16 cellular contexts compared by ENCODE assay signal in genomic region chr22:38230916-38231315, GRCh38. TPM values are rescaled to one million over a fixed set of nuclear protein-coding genes. Genes with fewer than 3 reads are reported as not detected.
DNase-seq lines count a peak whose midpoint lies in the region; ATAC-seq lines count a peak whose summit lies in the region.
"Had no signal": no experiment of that assay in that cellular context is flagged by ENCODE, and none has a peak within 500 bp of the region (broad histone marks: within the 10 kb centered on the region; RNA-seq: fewer than 3 reads in every experiment).

No MANE protein-coding gene starts in this region.

- no peaks in the 10 kb centered on the region for H3K9me3 Mint-ChIP-seq in CD4-positive, alpha-beta memory T cell
- H3K9me3 Mint-ChIP-seq in immature natural killer cell: no peaks in the 10 kb centered on the region
- no peaks in the 10 kb centered on the region for H3K9me3 Mint-ChIP-seq in stimulated activated effector memory CD8-positive, alpha-beta T cell treated with anti-CD3 and anti-CD28 coated beads, Interleukin-12 subunit alpha, Interleukin-12 subunit beta, amount 100 ng/mL, for 72 hours
- H3K9me3 Mint-ChIP-seq: T-helper 2 cell treated with Interferon-gamma antibody and Interleukin-4, amounts not matched to agents 5 μg/mL and 100 μg/mL, for 36 hours had no signal

- no CpG with 5 or more reads among the region's 9 CpGs for WGBS in mesendoderm (ENCODE audit: extremely low coverage, insufficient coverage, low lambda C conversion rate)

- no peak overlapping the region for H3K9ac ChIP-seq in mesendoderm (ENCODE audit: low read length)

- CTCF ChIA-PET in CD4-positive, alpha-beta memory T cell (lab: Charles Lee; ENCODE audit: partially characterized antibody): interaction anchor here (0.8 to 4.1 kb wide), 5 partner anchors 94 to 182 kb away, joined by 3 to 23 read pairs (median 5); partner anchors contain the start of gene PICK1

- H2BK15ac ChIP-seq in mesendoderm (replicated peaks; ENCODE audit: low read depth): no peak overlapping the region

- H4K8ac ChIP-seq in mesendoderm (ENCODE audit: low read depth, low read length): no peak overlapping the region

- H3K4ac ChIP-seq in mesendoderm (ENCODE audit: low read depth, low read length): no peak overlapping the region

- H3K23ac ChIP-seq in mesendoderm (ENCODE audit: low read length): no peak overlapping the region

- H3K9me3 ChIP-seq in CD4-positive, alpha-beta memory T cell (ENCODE audit: control insufficient read depth in 1 of 2, low read length in 2 of 2): no peaks in the 10 kb centered on the region
- no peaks in the 10 kb centered on the region for H3K9me3 ChIP-seq in T-helper 17 cell (ENCODE audit: control insufficient read depth, low read length, poor library complexity, severe bottlenecking)
- H3K9me3 ChIP-seq: BE2C had no signal

- no peak for ATAC-seq in T-helper 17 cell
- ATAC-seq in stimulated activated effector memory CD8-positive, alpha-beta T cell treated with anti-CD3 and anti-CD28 coated beads, Interleukin-12 subunit alpha, Interleukin-12 subunit beta, amount 100 ng/mL, for 72 hours: no peak

- no peak overlapping the region for H2BK5ac ChIP-seq in mesendoderm (ENCODE audit: low read length)

- H3K27ac Mint-ChIP-seq in CD4-positive, alpha-beta memory T cell: peak overlapping the region in 6 of 7 donors; percentile 17 to 83 (median 70)
- H3K27ac Mint-ChIP-seq in T-helper 17 cell (peak overlapping the region; percentile 47), immature natural killer cell (peak overlapping the region; percentile 84 to 96 (median 94))
- peak overlapping the region; percentile 90 for H3K27ac Mint-ChIP-seq in stimulated activated effector memory CD8-positive, alpha-beta T cell treated with anti-CD3 and anti-CD28 coated beads, Interleukin-12 subunit alpha, Interleukin-12 subunit beta, amount 100 ng/mL, for 72 hours
- H3K27ac Mint-ChIP-seq: activated CD4-positive, alpha-beta T cell treated with anti-CD3 and anti-CD28 coated beads for 36 hours; T-helper 2 cell treated with Interferon-gamma antibody and Interleukin-4, amounts not matched to agents 5 μg/mL and 100 μg/mL, for 36 hours had no signal

- no peak overlapping the region for H3K4me3 ChIP-seq in CD4-positive, alpha-beta memory T cell (ENCODE audit: low read length in 2 of 2)
- no peak overlapping the region for H3K4me3 ChIP-seq in mesendoderm (ENCODE audit: low read length)

- no peak overlapping the region for H3K18ac ChIP-seq in mesendoderm (ENCODE audit: low read length)

- H3K36me3 Mint-ChIP-seq in CD4-positive, alpha-beta memory T cell: peaks cover 28 to 64% of the 10 kb centered on the region in 2 donors
- H3K36me3 Mint-ChIP-seq in T-helper 17 cell (ENCODE audit: low read depth) (no peaks in the 10 kb centered on the region), immature natural killer cell (peaks cover 4 to 19% (median 14%) of the 10 kb centered on the region in 3 donors)
- peaks cover 22% of the 10 kb centered on the region for H3K36me3 Mint-ChIP-seq in stimulated activated effector memory CD8-positive, alpha-beta T cell treated with anti-CD3 and anti-CD28 coated beads, Interleukin-12 subunit alpha, Interleukin-12 subunit beta, amount 100 ng/mL, for 72 hours

- no peak overlapping the region for H4K5ac ChIP-seq in mesendoderm (ENCODE audit: low read length)

- H3K27me3 ChIP-seq in CD4-positive, alpha-beta memory T cell (ENCODE audit: insufficient read depth, low read length): no peaks in the 10 kb centered on the region
- no peaks in the 10 kb centered on the region for H3K27me3 ChIP-seq in mesendoderm (ENCODE audit: insufficient read depth, low read length, poor library complexity)
- H3K27me3 ChIP-seq: BE2C had no signal

- no peak overlapping the region for H3K27ac ChIP-seq in CD4-positive, alpha-beta memory T cell (ENCODE audit: low read depth, low read length)
- H3K27ac ChIP-seq in mesendoderm (ENCODE audit: low read depth, low read length): no peak overlapping the region

- H3K4me2 ChIP-seq in mesendoderm (ENCODE audit: low read length): no peak overlapping the region

- POLR2A ChIA-PET in CD4-positive, alpha-beta memory T cell (lab: Charles Lee; ENCODE audit: partially characterized antibody): interaction anchor here (1.5 to 4.1 kb wide), 2 partner anchors 28 to 179 kb away, joined by 5 to 17 read pairs; partner anchors contain the start of gene MAFF

- intact Hi-C loops in CD4-positive, alpha-beta memory T cell (cut with micrococcal nuclease): loop anchor here (1.0 kb wide), 3 partner anchors 117 to 179 kb away; partner anchors contain the start of gene PICK1

- H3K27me3 Mint-ChIP-seq in CD4-positive, alpha-beta memory T cell: no peaks in the 10 kb centered on the region
- no peaks in the 10 kb centered on the region for H3K27me3 Mint-ChIP-seq in T-helper 17 cell
- peaks cover 0 to 3% (median 0%) of the 10 kb centered on the region in 3 donors for H3K27me3 Mint-ChIP-seq in immature natural killer cell (ENCODE audit: low read depth in 3 of 3)
- H3K27me3 Mint-ChIP-seq: activated CD4-positive, alpha-beta T cell treated with anti-CD3 and anti-CD28 coated beads for 36 hours had no signal

- peaks cover 15% of the 10 kb centered on the region for H3K36me3 ChIP-seq in CD4-positive, alpha-beta memory T cell (ENCODE audit: insufficient read depth, low read length)
- H3K36me3 ChIP-seq in mesendoderm (ENCODE audit: control insufficient read depth, insufficient read depth, low read length): peaks cover 5% of the 10 kb centered on the region

- H3K79me2 ChIP-seq in mesendoderm (ENCODE audit: control insufficient read depth, insufficient read depth, low read length): no peaks in the 10 kb centered on the region

- DNase-seq in CD4-positive, alpha-beta memory T cell: no peak
- DNase-seq in T-helper 17 cell (no peak), immature natural killer cell (no peak), anterior cingulate cortex (lab: John Stamatoyannopoulos, UW) (no peak), A172 (ENCODE audit: low spot score) (no peak), mesendoderm (no peak), midbrain (lab: John Stamatoyannopoulos, UW) (no peak)
- no peak for DNase-seq in stimulated activated effector memory CD8-positive, alpha-beta T cell treated with anti-CD3 and anti-CD28 coated beads, Interleukin-12 subunit alpha, Interleukin-12 subunit beta, amount 100 ng/mL, for 72 hours (ENCODE audit: low spot score in 2 of 2)
- DNase-seq: activated CD4-positive, alpha-beta T cell treated with anti-CD3 and anti-CD28 coated beads for 36 hours; BE2C; H7; kidney glomerular epithelial cell; MV-4-11; NCI-H2029; NCI-H510A had no signal

- no peak overlapping the region for H2BK120ac ChIP-seq in mesendoderm (ENCODE audit: low read depth, low read length)

- H3K4me1 Mint-ChIP-seq in CD4-positive, alpha-beta memory T cell: peaks cover 3 to 27% (median 14%) of the 10 kb centered on the region in 4 donors
- H3K4me1 Mint-ChIP-seq in T-helper 17 cell (peaks cover 15% of the 10 kb centered on the region), immature natural killer cell (peaks cover 30 to 32% of the 10 kb centered on the region in 2 donors)
- peaks cover 25% of the 10 kb centered on the region for H3K4me1 Mint-ChIP-seq in stimulated activated effector memory CD8-positive, alpha-beta T cell treated with anti-CD3 and anti-CD28 coated beads, Interleukin-12 subunit alpha, Interleukin-12 subunit beta, amount 100 ng/mL, for 72 hours
- H3K4me1 Mint-ChIP-seq: activated CD4-positive, alpha-beta T cell treated with anti-CD3 and anti-CD28 coated beads for 36 hours had no signal

- no peak overlapping the region for H2AK5ac ChIP-seq in mesendoderm (ENCODE audit: low read length)

- H3K4me3 Mint-ChIP-seq in CD4-positive, alpha-beta memory T cell: peak overlapping the region in 2 of 8 donors; percentile 33 to 39
- H3K4me3 Mint-ChIP-seq in T-helper 17 cell: no peak overlapping the region
- peak overlapping the region in 3 of 5 donors; percentile 28 to 73 (median 33) for H3K4me3 Mint-ChIP-seq in immature natural killer cell
- no peak overlapping the region for H3K4me3 Mint-ChIP-seq in stimulated activated effector memory CD8-positive, alpha-beta T cell treated with anti-CD3 and anti-CD28 coated beads, Interleukin-12 subunit alpha, Interleukin-12 subunit beta, amount 100 ng/mL, for 72 hours
- H3K4me3 Mint-ChIP-seq: activated CD4-positive, alpha-beta T cell treated with anti-CD3 and anti-CD28 coated beads for 36 hours; T-helper 2 cell treated with Interferon-gamma antibody and Interleukin-4, amounts not matched to agents 5 μg/mL and 100 μg/mL, for 36 hours had no signal

- no peaks in the 10 kb centered on the region for H3K79me1 ChIP-seq in mesendoderm (ENCODE audit: low read length)

- no peaks in the 10 kb centered on the region for H3K4me1 ChIP-seq in CD4-positive, alpha-beta memory T cell (ENCODE audit: insufficient read depth, low read length)
- H3K4me1 ChIP-seq in mesendoderm (ENCODE audit: control insufficient read depth, low read depth, low read length): no peaks in the 10 kb centered on the region

- no peak overlapping the region for H3K56ac ChIP-seq in mesendoderm (ENCODE audit: low read length)

RNA-seq across cellular contexts. Expression of gene MAFF, which starts 29.1 kb away (rescaled TPM):
- 1 to 10 TPM; 6.8 TPM for total RNA-seq in CD4-positive, alpha-beta memory T cell
- polyA plus RNA-seq in CD4-positive, alpha-beta memory T cell: 1 to 10 TPM; 3.3 to 3.5 TPM
- total RNA-seq in T-helper 17 cell: 10 to 100 TPM; 44.4 to 80.2 TPM
- 10 to 100 TPM in 2 of 3 donors, 1 to 10 TPM in 1; 8.1 to 20.8 (median 15.2) TPM for polyA plus RNA-seq in immature natural killer cell
- total RNA-seq in A172 (2014; rRNA removed; shearing (Covaris generic)): 4.7 and 9.9 TPM in 2 replicates
- polyA plus RNA-seq in mesendoderm (2013, experiment 1 of 2): 6.2 TPM
- 6.4 TPM for polyA plus RNA-seq in mesendoderm (2013, experiment 2 of 2)

RNA-seq across cellular contexts. Expression of gene TMEM184B, which starts 41.9 kb away (rescaled TPM):
- 10 to 100 TPM; 35.7 to 36.6 TPM for total RNA-seq in CD4-positive, alpha-beta memory T cell
- 10 to 100 TPM in 1 of 2 donors, 1 to 10 TPM in 1; 9.0 to 23.8 TPM for polyA plus RNA-seq in CD4-positive, alpha-beta memory T cell
- 10 to 100 TPM; 53.3 TPM for total RNA-seq in T-helper 17 cell
- 10 to 100 TPM; 12.1 to 50.7 (median 30.3) TPM for polyA plus RNA-seq in immature natural killer cell
- total RNA-seq in A172 (2014; rRNA removed; shearing (Covaris generic)): 21.5 and 33.8 TPM in 2 replicates
- 33.7 TPM for polyA plus RNA-seq in mesendoderm (2013, experiment 1 of 2)
- polyA plus RNA-seq in mesendoderm (2013, experiment 2 of 2): 35.3 TPM

RNA-seq across cellular contexts. Expression of gene PLA2G6, which starts 49.3 kb away (rescaled TPM):
- total RNA-seq in CD4-positive, alpha-beta memory T cell: 100 to 1,000 TPM; 228 to 238 TPM
- polyA plus RNA-seq in CD4-positive, alpha-beta memory T cell: 1 to 10 TPM; 1.1 to 4.7 TPM
- 10 to 100 TPM; 72.2 to 91.4 TPM for total RNA-seq in T-helper 17 cell
- polyA plus RNA-seq in immature natural killer cell: 10 to 100 TPM in 1 of 3 donors, 1 to 10 TPM in 2; 3.3 to 11.4 (median 4.2) TPM
- 6.2 and 10.1 TPM in 2 replicates for total RNA-seq in A172 (2014; rRNA removed; shearing (Covaris generic))
- 2.4 TPM for polyA plus RNA-seq in mesendoderm (2013, experiment 1 of 2)
- polyA plus RNA-seq in mesendoderm (2013, experiment 2 of 2): 2.4 TPM

Comparison
In these comparisons a context has a peak if more than half of its experiments do, and no peak if none do; other contexts are left out.
1. H3K4me3 Mint-ChIP-seq: peak in immature natural killer cell (3 of 5); none in T-helper 17 cell (single experiment) and stimulated activated effector memory CD8-positive, alpha-beta T cell treated with anti-CD3 and anti-CD28 coated beads, Interleukin-12 subunit alpha, Interleukin-12 subunit beta, amount 100 ng/mL, for 72 hours (single experiment).
2. Peak in every context shown above with its lines, with median percentiles within 50 percentile points of each other: H3K27ac Mint-ChIP-seq.